Comparison of ENCODE assay signal across 8 cellular contexts in the genomic region with DNA sequence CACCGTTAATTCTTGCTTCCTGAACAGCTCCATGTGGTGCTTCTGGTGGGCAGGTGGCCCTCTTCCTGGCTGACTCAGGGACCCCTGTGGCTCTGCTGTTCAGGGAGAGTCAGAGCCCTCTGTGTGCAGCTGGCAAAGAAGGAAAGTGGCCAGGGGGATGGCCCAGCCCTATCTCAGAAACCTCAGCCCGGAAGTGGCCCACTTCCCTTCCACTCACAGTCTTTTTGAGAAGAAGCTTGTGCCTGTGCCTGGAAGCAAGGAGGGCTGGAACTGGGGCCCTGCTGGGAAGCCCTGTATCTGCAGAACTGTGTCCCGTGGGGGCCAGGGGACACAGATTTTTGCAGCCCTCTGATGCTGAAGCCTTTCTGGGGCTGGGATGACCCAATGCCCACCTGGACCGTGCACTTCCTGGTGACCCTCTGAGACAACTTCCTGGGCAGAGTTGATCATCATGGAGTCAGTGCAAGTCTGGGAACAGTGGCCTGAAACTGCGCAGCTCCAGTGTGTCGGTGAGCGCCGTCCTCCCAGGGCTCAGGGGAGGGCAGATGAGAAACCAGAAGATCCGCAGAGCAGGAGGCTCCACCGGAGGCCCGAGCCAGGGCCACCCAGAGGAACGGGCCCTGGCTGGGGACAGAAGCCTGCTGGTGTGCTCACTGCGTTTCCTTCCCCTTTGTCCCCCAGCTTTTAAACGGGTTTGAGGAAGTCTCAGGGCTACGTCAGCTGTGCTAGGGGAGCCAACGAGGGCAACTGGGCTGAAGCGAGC.
DNase-seq lines count a peak whose midpoint lies in the region; ATAC-seq, FAIRE-seq and TF ChIP-seq lines count a peak whose summit lies in the region.

No MANE protein-coding gene starts in this region.

- peaks cover 5% of the 10 kb centered on the region for H3K27me3 ChIP-seq in astrocyte (ENCODE audit: insufficient read depth, low read length)

- H3K9me3 ChIP-seq in astrocyte (ENCODE audit: insufficient read depth, low read depth, low read length): no peaks in the 10 kb centered on the region

- H3K36me3 Mint-ChIP-seq in astrocyte (ENCODE audit: low read depth, unreplicated experiment): no peaks in the 10 kb centered on the region
- no peaks in the 10 kb centered on the region for H3K36me3 Mint-ChIP-seq in natural killer cell

- peak overlapping the region; percentile 24 for H3K4me2 ChIP-seq in astrocyte (ENCODE audit: low read length)

- H3K79me2 ChIP-seq in astrocyte (ENCODE audit: insufficient read depth, low read length): no peaks in the 10 kb centered on the region

- H2AFZ ChIP-seq in astrocyte (ENCODE audit: low read depth, low read length): no peak overlapping the region

- H3K4me1 ChIP-seq in astrocyte (ENCODE audit: insufficient read depth, low read length): peaks cover 15% of the 10 kb centered on the region

- no peak for TF ChIP-seq CTCF in astrocyte (IDR thresholded peaks at IDR 0.05; ENCODE audit: insufficient read depth, low read depth, low read length)
- no peak for TF ChIP-seq CTCF in natural killer cell (IDR thresholded peaks at IDR 0.05)

- H3K4me3 ChIP-seq in astrocyte (ENCODE audit: insufficient read depth, low read depth, low read length): no peak overlapping the region

- no peak overlapping the region for H3K27ac ChIP-seq in astrocyte (ENCODE audit: low read depth, low read length)

- H3K4me1 Mint-ChIP-seq in astrocyte (ENCODE audit: low read depth, unreplicated experiment) (peaks cover 10% of the 10 kb centered on the region), natural killer cell (peaks cover 21 to 27% of the 10 kb centered on the region in 2 donors)

- H3K4me3 Mint-ChIP-seq in astrocyte (ENCODE audit: unreplicated experiment): no peak overlapping the region
- H3K4me3 Mint-ChIP-seq in natural killer cell: peak overlapping the region; percentile 84

- no peak for FAIRE-seq in astrocyte (lab: Jason Lieb, UNC)

- no peak overlapping the region for H3K9ac ChIP-seq in astrocyte (ENCODE audit: low read length)

- ATAC-seq in natural killer cell (peak; percentile 62 to 74 (median 73)), HG03520 (IDR thresholded peaks at IDR 0.05; ENCODE audit: unreplicated experiment) (no peak)

- no peak overlapping the region for H3K27ac Mint-ChIP-seq in astrocyte (ENCODE audit: unreplicated experiment)
- peak overlapping the region; percentile 82 to 86 for H3K27ac Mint-ChIP-seq in natural killer cell

- no peaks in the 10 kb centered on the region for H4K20me1 ChIP-seq in astrocyte (ENCODE audit: insufficient read depth, low read length)

- H3K9me3 Mint-ChIP-seq in astrocyte (ENCODE audit: unreplicated experiment): peaks cover 2% of the 10 kb centered on the region
- H3K9me3 Mint-ChIP-seq in natural killer cell: no peaks in the 10 kb centered on the region

- H3K36me3 ChIP-seq in astrocyte (ENCODE audit: insufficient read depth, low read length): no peaks in the 10 kb centered on the region

- intact Hi-C loops in natural killer cell (cut with micrococcal nuclease): no loop called here

- peaks cover 31% of the 10 kb centered on the region for H3K27me3 Mint-ChIP-seq in astrocyte (ENCODE audit: low read depth, unreplicated experiment)
- peaks cover 0 to 5% of the 10 kb centered on the region in 2 donors for H3K27me3 Mint-ChIP-seq in natural killer cell (ENCODE audit: low read depth in 2 of 2)

- DNase-seq in COR-L47 (lab: John Stamatoyannopoulos, UW): peak; percentile 82
- peak; percentile 2 for DNase-seq in LHCN-M2 (ENCODE audit: low read depth)
- peak; percentile 8 for DNase-seq in astrocyte (ENCODE audit: low read depth)
- DNase-seq in natural killer cell: peak; percentile 20
- no peak for DNase-seq in activated gamma-delta T cell treated with Interleukin-2 at 50 U/mL for 16 hours
- no peak for DNase-seq in NCI-H510A treated with DMSO at 0.1 percent for 48 hours (lab: John Stamatoyannopoulos, UW)
- no peak for DNase-seq in NCI-H1930 (lab: John Stamatoyannopoulos, UW)

Comparison
In these comparisons a context has a peak if more than half of its experiments do, and no peak if none do; other contexts are left out.
1. DNase-seq: peak in COR-L47 (single experiment), LHCN-M2 (single experiment), astrocyte (single experiment) and natural killer cell (single experiment); none in activated gamma-delta T cell treated with Interleukin-2 at 50 U/mL for 16 hours (single experiment), NCI-H510A treated with DMSO at 0.1 percent for 48 hours (single experiment) and NCI-H1930 (0 of 2).